10 cellular contexts compared by ENCODE assay signal in the genomic region with DNA sequence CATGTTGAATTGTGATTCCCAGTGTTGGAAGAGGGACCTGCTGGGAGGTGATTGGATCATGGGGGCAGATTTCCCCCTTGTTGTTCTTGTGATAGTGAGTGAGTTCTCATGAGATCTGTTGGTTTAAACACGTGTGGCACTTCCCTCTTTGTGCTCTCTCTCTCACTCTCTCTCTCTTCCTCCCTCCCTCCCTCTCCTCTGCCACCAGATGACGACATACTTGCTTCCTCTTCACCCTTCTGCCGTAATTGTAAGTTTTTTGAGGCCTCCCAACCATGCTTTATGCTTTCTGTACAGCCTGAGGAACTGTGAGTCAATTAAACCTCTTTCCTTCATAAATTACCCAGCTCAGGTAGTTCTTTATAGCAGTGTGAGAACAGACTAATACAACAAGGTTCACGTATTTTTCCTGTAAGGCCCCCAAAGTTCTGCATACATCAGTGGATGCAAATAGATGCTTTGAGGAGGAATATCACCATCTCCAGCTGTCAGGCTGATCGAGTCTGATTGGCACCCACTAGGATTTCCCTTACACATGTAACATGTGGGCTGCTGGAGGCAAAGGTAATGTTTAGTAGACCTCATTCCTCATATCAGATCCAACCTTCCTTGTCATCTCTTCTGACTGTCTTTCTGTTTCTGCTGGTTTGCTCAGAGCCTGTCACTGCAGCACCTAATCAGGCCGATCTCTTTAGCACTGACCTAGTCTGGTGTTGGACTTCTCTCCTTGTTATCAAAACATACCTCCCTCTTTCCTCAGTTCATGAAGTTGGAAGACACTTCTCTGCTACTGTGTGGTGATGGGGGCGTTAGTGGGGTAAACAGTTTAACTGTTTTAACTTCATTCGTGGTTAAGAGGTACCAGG. TPM values are rescaled to one million over a fixed set of nuclear protein-coding genes. Genes with fewer than 3 reads are reported as not detected.
DNase-seq lines count a peak whose midpoint lies in the region; ATAC-seq lines count a peak whose summit lies in the region.
"Had no signal": no experiment of that assay in that cellular context is flagged by ENCODE, and none has a peak within 500 bp of the region (broad histone marks: within the 10 kb centered on the region; RNA-seq: fewer than 3 reads in every experiment).

No MANE protein-coding gene starts in this region.

- no peak for ATAC-seq in GM21515 (IDR thresholded peaks at IDR 0.05; ENCODE audit: unreplicated experiment)

- DNase-seq in activated CD8-positive, alpha-beta memory T cell treated with anti-CD3 and anti-CD28 coated beads for 4 hours (ENCODE audit: low read depth in 2 of 2): peak; percentile 14 to 27
- DNase-seq in activated CD8-positive, alpha-beta memory T cell treated with anti-CD3 and anti-CD28 coated beads for 24 hours: no peak
- DNase-seq in UCSD-AML1 (lab: John Stamatoyannopoulos, UW; ENCODE audit: unreplicated experiment) (peak; percentile 13), HT-29 (ENCODE audit: low spot score) (no peak), NCI-H1092 (lab: John Stamatoyannopoulos, UW) (no peak)
- peak; percentile 69 for DNase-seq in central memory CD4-positive, alpha-beta T cell
- peak; percentile 4 to 11 for DNase-seq in stimulated activated CD8-positive, alpha-beta memory T cell treated with anti-CD3 and anti-CD28 coated beads, Interleukin-2, amount 100 ng/mL, for 1 hour (ENCODE audit: low read depth in 2 of 2)
- DNase-seq: 8988T, NCI-H345 had no signal

RNA-seq across cellular contexts. Expression of a gene that starts 54.3 kb away (rescaled TPM):
- total RNA-seq in HT-29 (2014; rRNA removed; shearing (Covaris generic)): not detected in 2 replicates

Comparison
In these comparisons a context has a peak if more than half of its experiments do, and no peak if none do; other contexts are left out.
1. DNase-seq: peak in activated CD8-positive, alpha-beta memory T cell treated with anti-CD3 and anti-CD28 coated beads for 4 hours (2 of 2), UCSD-AML1 (single experiment), central memory CD4-positive, alpha-beta T cell (single experiment) and stimulated activated CD8-positive, alpha-beta memory T cell treated with anti-CD3 and anti-CD28 coated beads, Interleukin-2, amount 100 ng/mL, for 1 hour (2 of 2); none in activated CD8-positive, alpha-beta memory T cell treated with anti-CD3 and anti-CD28 coated beads for 24 hours (single experiment), HT-29 (single experiment) and NCI-H1092 (single experiment).